8 cellular contexts compared by ENCODE assay signal in the genomic region with DNA sequence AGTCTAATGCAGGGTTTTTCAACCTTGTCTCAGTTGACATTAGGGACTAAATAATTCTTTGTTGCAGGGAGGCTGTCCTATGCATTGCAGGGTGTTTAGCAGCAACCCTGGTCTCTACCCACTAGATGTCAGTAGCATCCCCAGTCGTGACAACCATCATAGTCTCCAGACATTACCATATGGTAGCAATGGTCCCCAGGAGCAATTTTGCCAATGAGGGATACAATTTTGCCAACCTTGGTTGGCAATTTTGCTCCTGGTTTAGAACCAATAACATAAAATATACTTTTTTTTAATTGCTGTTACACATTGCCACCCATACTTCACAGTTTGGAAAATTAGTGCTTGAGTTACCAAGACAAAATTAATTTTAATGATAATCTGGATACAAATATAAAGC. TPM values are rescaled to one million over a fixed set of nuclear protein-coding genes. Genes with fewer than 3 reads are reported as not detected.
DNase-seq lines count a peak whose midpoint lies in the region; ATAC-seq, FAIRE-seq and TF ChIP-seq lines count a peak whose summit lies in the region.

No MANE protein-coding gene starts in this region.

- TF ChIP-seq RAD21 in IMR-90 (IDR thresholded peaks at IDR 0.05; ENCODE audit: low read length), result peak; percentile 83

- H3K9me1 ChIP-seq in IMR-90 (ENCODE audit: insufficient read depth, low read length), result no peaks in the 10 kb centered on the region

- H3K36me3 ChIP-seq in A673 (ENCODE audit: insufficient read depth, low read length, poor library complexity, severe bottlenecking) (no peaks in the 10 kb centered on the region), IMR-90 (ENCODE audit: control insufficient read depth, insufficient read depth, low read length) (no peaks in the 10 kb centered on the region; the same call in 1 of the 2 replicates)

- no peak overlapping the region for H2BK5ac ChIP-seq in IMR-90 (ENCODE audit: low read depth, low read length, poor library complexity, severe bottlenecking)

- ATAC-seq in GM21825 (IDR thresholded peaks at IDR 0.05; ENCODE audit: unreplicated experiment) (peak; percentile 66), IMR-90 (ENCODE audit: low read depth) (peak; percentile 99)

- peaks cover 11% of the 10 kb centered on the region for H3K27me3 Mint-ChIP-seq in osteocyte (ENCODE audit: unreplicated experiment)

- H3K4ac ChIP-seq in IMR-90 (ENCODE audit: low read depth, low read length), result no peak overlapping the region

- H3K27ac Mint-ChIP-seq in osteocyte (ENCODE audit: unreplicated experiment), result no peak overlapping the region

- H3K23ac ChIP-seq in IMR-90 (ENCODE audit: low read depth, low read length), result no peak overlapping the region

- H3K27me3 ChIP-seq in A673 (replicated peaks; ENCODE audit: insufficient read depth, low read depth, low read length, poor library complexity) (no peaks in the 10 kb centered on the region), IMR-90 (ENCODE audit: control insufficient read depth, insufficient read depth, low read length) (no peaks in the 10 kb centered on the region)

- no peak overlapping the region for H3K27ac ChIP-seq in A673 (ENCODE audit: low read depth, low read length, poor library complexity, severe bottlenecking)
- H3K27ac ChIP-seq in IMR-90 (ENCODE audit: insufficient read depth, low read length), result no peak overlapping the region

- H3K79me1 ChIP-seq in IMR-90 (ENCODE audit: low read depth in 1 of 2, low read length in 2 of 2), result no peaks in the 10 kb centered on the region

- BruUV-seq in A673 (replicated peaks; lab: Mats Ljungman, UMichigan), result no TSS peak
- BruUV-seq in IMR-90 (replicated peaks; lab: Mats Ljungman, UMichigan), result no TSS peak

- H4K20me1 ChIP-seq in IMR-90 (ENCODE audit: insufficient read depth, low read length), result no peaks in the 10 kb centered on the region

- TF ChIP-seq CTCF in A673 (conservative IDR thresholded peaks at IDR 0.05; ENCODE audit: low read depth, low read length) (peak; percentile 57), IMR-90 (conservative IDR thresholded peaks at IDR 0.05; ENCODE audit: low read depth, low read length) (peak; percentile 78), fibroblast of mammary gland (conservative IDR thresholded peaks at IDR 0.05; ENCODE audit: control insufficient read depth, insufficient read depth, low read depth, low read length) (peak; percentile 94), osteocyte (IDR thresholded peaks at IDR 0.05) (peak; percentile 76)

- H3K4me1 ChIP-seq in A673 (ENCODE audit: insufficient read depth, low read length, poor library complexity, severe bottlenecking), result no peaks in the 10 kb centered on the region
- H3K4me1 ChIP-seq in IMR-90 (ENCODE audit: control insufficient read depth, insufficient read depth, low read length), result no peaks in the 10 kb centered on the region

- no peak overlapping the region for H3K4me2 ChIP-seq in IMR-90 (ENCODE audit: low read depth, low read length)

- no CpG with 5 or more reads among the region's 1 CpG for WGBS in IMR-90 (ENCODE audit: extremely low coverage in 2 of 2, insufficient read length in 1 of 2), 2 experiments

- H3K4me3 ChIP-seq in A673 (ENCODE audit: low read depth, low read length, poor library complexity, severe bottlenecking), result no peak overlapping the region
- H3K4me3 ChIP-seq in IMR-90 (ENCODE audit: insufficient read depth, low read depth, low read length), result no peak overlapping the region
- H3K4me3 ChIP-seq in fibroblast of mammary gland (ENCODE audit: control insufficient read depth, low read depth, low read length), result no peak overlapping the region

- no peak overlapping the region for H2BK15ac ChIP-seq in IMR-90 (ENCODE audit: low read depth, low read length)

- DNase-seq in A673 (ENCODE audit: low spot score), result peak; percentile 68
- peak; percentile 18 for DNase-seq in ELF-1 (ENCODE audit: low read depth, low spot score)
- peak; percentile 64 for DNase-seq in IMR-90
- peak; percentile 74 for DNase-seq in fibroblast of mammary gland (ENCODE audit: low read depth)
- no peak for DNase-seq in osteocyte (ENCODE audit: extremely low spot score, unreplicated experiment)
- DNase-seq in DMS79 (lab: John Stamatoyannopoulos, UW), result no peak

- POLR2A ChIA-PET in A673 (lab: Charles Lee; ENCODE audit: low non-redundant PET) (no interaction called here), IMR-90 (lab: Charles Lee; ENCODE audit: unreplicated experiment) (no interaction called here)

- H2AFZ ChIP-seq in IMR-90 (replicated peaks; ENCODE audit: low read length, poor library complexity), result no peak overlapping the region

- H3K4me3 Mint-ChIP-seq in osteocyte (ENCODE audit: unreplicated experiment), result no peak overlapping the region

- CTCF ChIA-PET in A673 (lab: Charles Lee), result no interaction called here
- CTCF ChIA-PET in IMR-90 (lab: Yijun Ruan, JAX), result interaction anchor here (1.0 to 2.2 kb wide), 7 partner anchors 11 to 305 kb away, joined by 3 to 15 read pairs (median 5); no protein-coding TSS in a partner anchor

- no peak overlapping the region for H3K18ac ChIP-seq in IMR-90 (ENCODE audit: low read depth, low read length)

- no peak overlapping the region for H4K5ac ChIP-seq in IMR-90 (ENCODE audit: low read depth, low read length)

- H2AK5ac ChIP-seq in IMR-90 (ENCODE audit: low read depth, low read length), result no peak overlapping the region

- no peak overlapping the region for H4K8ac ChIP-seq in IMR-90 (ENCODE audit: low read depth in 2 of 2, low read length in 2 of 2)

- H3K4me1 Mint-ChIP-seq in osteocyte (ENCODE audit: unreplicated experiment), result peaks cover 22% of the 10 kb centered on the region

- no peak overlapping the region for H2AK9ac ChIP-seq in IMR-90 (replicated peaks; ENCODE audit: low read depth, low read length, poor library complexity)

- no peak overlapping the region for H3K14ac ChIP-seq in IMR-90 (replicated peaks; ENCODE audit: low read depth, low read length)

- TF ChIP-seq POLR2A in IMR-90 (IDR thresholded peaks at IDR 0.05; ENCODE audit: low read depth, low read length), result no peak

- dilution Hi-C loops in IMR-90 (cut with HindIII; ENCODE audit: low sequenced_read_pairs, unreplicated experiment), result no loop called here

- H3K9ac ChIP-seq in IMR-90 (ENCODE audit: low read depth, low read length), result no peak overlapping the region

- no peak overlapping the region for H2BK20ac ChIP-seq in IMR-90 (ENCODE audit: low read depth, low read length)

- FAIRE-seq in TTC549 (lab: Jason Lieb, UNC), result peak; percentile 9

- in situ Hi-C loops in IMR-90 (cut with MboI; ENCODE audit: low sequenced_read_pairs), result loop anchor here (5.0 kb wide), 1 partner anchor 301 kb away; no protein-coding TSS in a partner anchor

- H3K9me3 ChIP-seq in A673 (ENCODE audit: low read depth, low read length, poor library complexity, severe bottlenecking), result no peaks in the 10 kb centered on the region
- H3K9me3 ChIP-seq in IMR-90 (ENCODE audit: control insufficient read depth, insufficient read depth, low read length), result no peaks in the 10 kb centered on the region

- H4K91ac ChIP-seq in IMR-90 (ENCODE audit: insufficient read depth, low read depth, low read length), result no peak overlapping the region

- no peaks in the 10 kb centered on the region for H3K36me3 Mint-ChIP-seq in osteocyte (ENCODE audit: unreplicated experiment)

- intact Hi-C loops in A673 (cut with micrococcal nuclease; ENCODE audit: unreplicated experiment), result loop anchor here (5.0 kb wide), 1 partner anchor 301 kb away; no protein-coding TSS in a partner anchor
- intact Hi-C loops in IMR-90 (cut with micrococcal nuclease), result loop anchor here (1.0 to 2.0 kb wide), 3 partner anchors 50 to 304 kb away; no protein-coding TSS in a partner anchor

- no peak overlapping the region for H2BK120ac ChIP-seq in IMR-90 (ENCODE audit: low read depth, low read length)

- H3K56ac ChIP-seq in IMR-90 (ENCODE audit: extremely low read depth, insufficient read depth, low read length), result no peak overlapping the region

- H3K9me3 Mint-ChIP-seq in osteocyte (ENCODE audit: unreplicated experiment), result peaks cover 6% of the 10 kb centered on the region

TF ChIP-seq in IMR-90, 13 proteins besides CTCF, POLR2A, EP300 and RAD21:
- no peak for TF ChIP-seq MXI1 (IDR thresholded peaks at IDR 0.05; ENCODE audit: borderline replicate concordance, low read depth, low read length)
- TF ChIP-seq NFE2L2 (IDR thresholded peaks at IDR 0.05; ENCODE audit: low read depth, low read length), result no peak
- no peak for TF ChIP-seq CEBPB (IDR thresholded peaks at IDR 0.05; ENCODE audit: low read depth, low read length)
- peak; percentile 87 for TF ChIP-seq SMC3 (IDR thresholded peaks at IDR 0.05; ENCODE audit: low read depth, low read length)
- no peak for TF ChIP-seq RFX5 (IDR thresholded peaks at IDR 0.05; ENCODE audit: low read depth, low read length)

RNA-seq across cellular contexts. Expression of gene EREG, which starts 6.0 kb away (rescaled TPM):
- total RNA-seq in A673 (2021) (0.50 and 0.84 TPM in 2 replicates), IMR-90 (2012; rRNA removed) (0.36 and 1.1 TPM in 2 replicates), osteocyte (1.3 and 2.2 TPM in 2 replicates)
- 0.14 and 0.26 TPM in 2 replicates for polyA plus RNA-seq in IMR-90 (2012; rRNA removed)
- 0.07 and 0.21 TPM in 2 replicates for polyA plus RNA-seq in IMR-90 (2012; cell fraction: cytosol; rRNA removed)
- polyA plus RNA-seq in IMR-90 (2012; cell fraction: nucleus; rRNA removed; ENCODE audit: low replicate concordance), result 0.30 and 1.1 TPM in 2 replicates

Comparison
In these comparisons a context has a peak if more than half of its experiments do, and no peak if none do; other contexts are left out.
1. DNase-seq: peak in A673 (single experiment), ELF-1 (single experiment), IMR-90 (single experiment) and fibroblast of mammary gland (single experiment); none in osteocyte (single experiment) and DMS79 (single experiment).
2. Peak in every context shown above with its lines, with median percentiles within 50 percentile points of each other: CTCF ChIP-seq.